8 cellular contexts compared by ENCODE assay signal in the genomic region with DNA sequence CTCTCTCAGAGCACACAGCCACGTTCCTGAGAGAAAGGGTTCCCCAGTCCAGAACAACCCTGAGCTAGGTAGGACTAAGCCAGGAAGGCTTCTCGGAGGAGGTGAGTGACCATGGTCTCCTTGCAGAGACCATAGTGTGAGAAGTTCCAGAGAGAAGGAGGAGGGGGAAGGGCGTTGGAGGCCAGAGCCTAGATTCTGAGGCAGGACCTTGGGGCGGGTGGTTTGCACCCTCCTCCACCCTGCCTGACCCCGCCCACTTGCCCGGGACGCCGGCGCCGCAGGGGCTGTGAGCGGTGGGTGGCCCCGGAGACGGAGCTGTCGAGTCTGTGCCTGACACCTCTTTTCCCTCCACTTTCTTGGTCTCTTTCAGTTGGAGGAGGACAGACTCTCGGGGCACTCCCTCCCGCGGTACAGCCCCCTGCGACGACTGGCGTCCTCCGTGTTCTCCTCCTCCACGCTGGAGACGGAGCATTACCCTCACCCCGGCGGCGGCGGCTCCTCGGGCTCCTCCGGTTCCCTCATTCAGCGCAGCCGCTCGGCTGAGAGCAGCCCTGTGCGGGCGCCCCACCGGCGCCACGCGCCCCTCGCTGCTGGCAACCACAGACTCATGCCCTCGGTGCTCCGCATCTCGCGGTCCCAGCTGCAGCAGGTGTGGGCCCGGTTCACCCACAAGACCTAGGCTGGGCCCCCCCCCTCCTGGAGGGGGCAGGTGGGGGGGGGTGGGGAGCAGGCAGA.
A peak's percentile ranks its signal among the peaks of the same experiment; 100 is the strongest.
DNase-seq lines count a peak whose midpoint lies in the region; ATAC-seq lines count a peak whose summit lies in the region.

No MANE protein-coding gene starts in this region.

- H3K4me1 ChIP-seq in HUES6 (ENCODE audit: control insufficient read depth, insufficient read depth, low read length) = peaks cover 46% of the 10 kb centered on the region

- H3K27ac ChIP-seq in HUES6 (ENCODE audit: low read depth, low read length) = no peak overlapping the region

- H3K9ac ChIP-seq in HUES6 (ENCODE audit: low read length) = no peak overlapping the region

- DNase-seq in activated T-cell treated with anti-CD3 and anti-CD28 coated beads for 4 hours = peak; percentile 38
- peak; percentile 57 for DNase-seq in germinal center (ENCODE audit: low spot score)
- DNase-seq in skeletal muscle cell (ENCODE audit: low read depth) = no peak
- no peak for DNase-seq in midbrain (lab: John Stamatoyannopoulos, UW)
- DNase-seq in cortex of kidney (lab: John Stamatoyannopoulos, UW) = no peak

- no peaks in the 10 kb centered on the region for H3K36me3 ChIP-seq in HUES6 (ENCODE audit: control insufficient read depth, insufficient read depth, low read length)

- ATAC-seq in GM19463 (IDR thresholded peaks at IDR 0.05; ENCODE audit: unreplicated experiment) (no peak), GM21390 (IDR thresholded peaks at IDR 0.05; ENCODE audit: unreplicated experiment) (no peak)

- H3K27me3 ChIP-seq in HUES6 (ENCODE audit: control insufficient read depth, insufficient read depth, low read length) = peaks cover 66% of the 10 kb centered on the region

- H3K4me3 ChIP-seq in HUES6 (ENCODE audit: low read depth, low read length) = peak overlapping the region; percentile 48
- peak overlapping the region; percentile 30 for H3K4me3 ChIP-seq in skeletal muscle cell (ENCODE audit: low read depth, low read length)

- no peaks in the 10 kb centered on the region for H3K9me3 ChIP-seq in HUES6 (ENCODE audit: control insufficient read depth, insufficient read depth, low read depth, low read length)

Comparison
In these comparisons a context has a peak if more than half of its experiments do, and no peak if none do; other contexts are left out.
1. DNase-seq: peak in activated T-cell treated with anti-CD3 and anti-CD28 coated beads for 4 hours (single experiment) and germinal center (single experiment); none in skeletal muscle cell (single experiment), midbrain (single experiment) and cortex of kidney (single experiment).